Comparison of ENCODE assay signal across 8 cellular contexts in genomic region chr10:22340362-22341189, GRCh38. TPM values are rescaled to one million over a fixed set of nuclear protein-coding genes. Genes with fewer than 3 reads are reported as not detected.
A peak's percentile ranks its signal among the peaks of the same experiment; 100 is the strongest.
DNase-seq lines count a peak whose midpoint lies in the region; ATAC-seq, FAIRE-seq and TF ChIP-seq lines count a peak whose summit lies in the region.

No MANE protein-coding gene starts in this region.

- CTCF ChIA-PET in activated CD8-positive, alpha-beta T cell treated with anti-CD3 and anti-CD28 coated beads for 36 hours (lab: Charles Lee) = interaction anchor here (0.8 to 1.4 kb wide), 4 partner anchors 9 to 110 kb away, joined by 3 to 6 read pairs (median 3); no protein-coding TSS in a partner anchor
- CTCF ChIA-PET in endothelial cell of umbilical vein (lab: Charles Lee) = interaction anchor here (0.8 to 1.5 kb wide), 13 partner anchors 9 to 844 kb away, joined by 3 to 9 read pairs (median 4); partner anchors contain the start of gene COMMD3

- H3K4me3 ChIP-seq in endothelial cell of umbilical vein (replicated peaks in 1 of 3; ENCODE audit: insufficient read depth in 1 of 3, low read depth in 1 of 3, low read length in 3 of 3) (peak overlapping the region; percentile 78 to 81 (median 80)), suprapubic skin (peak overlapping the region; percentile 82)

- ATAC-seq in GM18505 (IDR thresholded peaks at IDR 0.05; ENCODE audit: unreplicated experiment) = peak; percentile 50
- peak; percentile 40 for ATAC-seq in HG02943 (IDR thresholded peaks at IDR 0.05; ENCODE audit: low read depth, unreplicated experiment)
- ATAC-seq in activated CD8-positive, alpha-beta T cell treated with anti-CD3 and anti-CD28 coated beads for 36 hours = peak; percentile 55

- H3K4me1 Mint-ChIP-seq in activated CD8-positive, alpha-beta T cell treated with anti-CD3 and anti-CD28 coated beads for 36 hours (ENCODE audit: low read depth) = peaks cover 26% of the 10 kb centered on the region

- peak overlapping the region; percentile 79 for H3K27ac Mint-ChIP-seq in activated CD8-positive, alpha-beta T cell treated with anti-CD3 and anti-CD28 coated beads for 36 hours

- peak overlapping the region; percentile 63 for H3K27ac ChIP-seq in endothelial cell of umbilical vein (ENCODE audit: insufficient read depth, low read depth, low read length)
- H3K27ac ChIP-seq in suprapubic skin = peak overlapping the region; percentile 91

- under 1% methylated on average over 41 of the region's 96 CpGs for WGBS in suprapubic skin

- H3K9me3 Mint-ChIP-seq in activated CD8-positive, alpha-beta T cell treated with anti-CD3 and anti-CD28 coated beads for 36 hours = peaks cover 4% of the 10 kb centered on the region

- BruUV-seq in endothelial cell of umbilical vein (replicated peaks; lab: Mats Ljungman, UMichigan) = TSS peak; percentile 72

- H3K4me2 ChIP-seq in endothelial cell of umbilical vein (ENCODE audit: insufficient read depth, low read length) = peak overlapping the region; percentile 93

- H3K36me3 ChIP-seq in endothelial cell of umbilical vein (ENCODE audit: control insufficient read depth in 2 of 2, extremely low read depth in 1 of 2, insufficient read depth in 2 of 2, low read length in 2 of 2) (no peaks in the 10 kb centered on the region), suprapubic skin (no peaks in the 10 kb centered on the region)

- TF ChIP-seq POLR2A in GM18505 (IDR thresholded peaks at IDR 0.05; ENCODE audit: borderline replicate concordance, extremely low read depth, insufficient read depth, insufficient read length) (peak; percentile 72), endothelial cell of umbilical vein (IDR thresholded peaks at IDR 0.05; ENCODE audit: low read depth, low read length) (peak; percentile 31), suprapubic skin (IDR thresholded peaks at IDR 0.05) (peak in 1 of 2 donors; percentile 52)

- H3K9me3 ChIP-seq in endothelial cell of umbilical vein (replicated peaks; ENCODE audit: control insufficient read depth, insufficient read depth, low read length) (no peaks in the 10 kb centered on the region), suprapubic skin (no peaks in the 10 kb centered on the region)

- dilution Hi-C loops in endothelial cell of umbilical vein (cut with MboI; ENCODE audit: extremely low pct_ligation_motif_present, low sequenced_read_pairs) = no loop called here

- peaks cover 66% of the 10 kb centered on the region for H3K27me3 Mint-ChIP-seq in activated CD8-positive, alpha-beta T cell treated with anti-CD3 and anti-CD28 coated beads for 36 hours

- intact Hi-C loops in activated CD8-positive, alpha-beta T cell treated with anti-CD3 and anti-CD28 coated beads for 36 hours (cut with micrococcal nuclease) = loop anchor here (10.0 kb wide), 1 partner anchor 644 kb away; no protein-coding TSS in a partner anchor
- intact Hi-C loops in endothelial cell of umbilical vein (cut with micrococcal nuclease) = loop anchor here (1.0 to 5.0 kb wide), 5 partner anchors 19 to 843 kb away; partner anchors contain the start of genes BMI1 and COMMD3

- H3K79me2 ChIP-seq in endothelial cell of umbilical vein (ENCODE audit: control insufficient read depth, insufficient read depth, low read length) = no peaks in the 10 kb centered on the region

- peaks cover 4% of the 10 kb centered on the region for H3K36me3 Mint-ChIP-seq in activated CD8-positive, alpha-beta T cell treated with anti-CD3 and anti-CD28 coated beads for 36 hours (ENCODE audit: low read depth)

- DNase-seq in AG09319 (ENCODE audit: extremely low read depth, low read depth) (peak; percentile 60), NCI-H2171 treated with DMSO at 0.1 percent for 48 hours (lab: John Stamatoyannopoulos, UW) (peak; percentile 75), endothelial cell of umbilical vein (ENCODE audit: low read depth, low spot score) (peak; percentile 53), mesenteric fat pad (ENCODE audit: low spot score) (peak; percentile 91), suprapubic skin (ENCODE audit: low spot score in 2 of 2) (peak; percentile 82 to 84)
- DNase-seq in activated CD8-positive, alpha-beta T cell treated with anti-CD3 and anti-CD28 coated beads for 36 hours = peak; percentile 65

- no peaks in the 10 kb centered on the region for H4K20me1 ChIP-seq in endothelial cell of umbilical vein (replicated peaks; ENCODE audit: control insufficient read depth, extremely low read depth, insufficient read depth, low read length)

- H3K27me3 ChIP-seq in endothelial cell of umbilical vein (ENCODE audit: control insufficient read depth in 2 of 2, insufficient read depth in 2 of 2, low read length in 2 of 2) (peaks cover 72 to 90% of the 10 kb centered on the region in 2 experiments), suprapubic skin (peaks cover 95% of the 10 kb centered on the region)

- H3K9ac ChIP-seq in endothelial cell of umbilical vein (replicated peaks; ENCODE audit: extremely low read depth, insufficient read depth, low read length) = peak overlapping the region; percentile 86

- H2AFZ ChIP-seq in endothelial cell of umbilical vein (ENCODE audit: low read depth, low read length) = peak overlapping the region; percentile 94

- no peak for FAIRE-seq in endothelial cell of umbilical vein (lab: Jason Lieb, UNC)

- peaks cover 13% of the 10 kb centered on the region for H3K4me1 ChIP-seq in endothelial cell of umbilical vein (ENCODE audit: control insufficient read depth, extremely low read depth, insufficient read depth, low read length)
- H3K4me1 ChIP-seq in suprapubic skin = peaks cover 37% of the 10 kb centered on the region

- TF ChIP-seq CTCF in AG09319 (IDR thresholded peaks at IDR 0.05; ENCODE audit: low read depth, low read length) (no peak), endothelial cell of umbilical vein (IDR thresholded peaks at IDR 0.05; ENCODE audit: extremely low read depth in 1 of 2, insufficient read depth in 1 of 2, low read depth in 1 of 2, low read length in 2 of 2) (no peak), suprapubic skin (IDR thresholded peaks at IDR 0.05) (no peak)
- no peak for TF ChIP-seq CTCF in activated CD8-positive, alpha-beta T cell treated with anti-CD3 and anti-CD28 coated beads for 36 hours (IDR thresholded peaks at IDR 0.05)

- POLR2A ChIA-PET in activated CD8-positive, alpha-beta T cell treated with anti-CD3 and anti-CD28 coated beads for 36 hours (lab: Charles Lee) = interaction anchor here (0.6 to 1.2 kb wide), 6 partner anchors 9 to 651 kb away, joined by 3 to 5 read pairs (median 3); partner anchors contain the start of gene COMMD3
- POLR2A ChIA-PET in endothelial cell of umbilical vein (lab: Charles Lee) = interaction anchor here (0.9 to 1.8 kb wide), 7 partner anchors 25 to 814 kb away, joined by 3 to 8 read pairs (median 4); partner anchors contain the start of gene COMMD3

- no peaks in the 10 kb centered on the region for H3K9me1 ChIP-seq in endothelial cell of umbilical vein (replicated peaks; ENCODE audit: control insufficient read depth, extremely low read depth, insufficient read depth, low read length)

- TF ChIP-seq EP300 in suprapubic skin (IDR thresholded peaks at IDR 0.05) = no peak

- peak overlapping the region; percentile 76 for H3K4me3 Mint-ChIP-seq in activated CD8-positive, alpha-beta T cell treated with anti-CD3 and anti-CD28 coated beads for 36 hours

TF ChIP-seq in endothelial cell of umbilical vein, 7 proteins besides CTCF, POLR2A, EP300 and RAD21 (continues in another document):
- peak; percentile 44 for TF ChIP-seq POLR2AphosphoS5 (IDR thresholded peaks at IDR 0.05; ENCODE audit: insufficient read depth, low read depth, low read length)
- TF ChIP-seq FOS (IDR thresholded peaks at IDR 0.05; ENCODE audit: borderline replicate concordance, insufficient read depth, low read length) = no peak

RNA-seq across cellular contexts. Expression of gene SPAG6, which starts 4.7 kb away (rescaled TPM):
- total RNA-seq in activated CD8-positive, alpha-beta T cell treated with anti-CD3 and anti-CD28 coated beads for 36 hours = not detected
- total RNA-seq in endothelial cell of umbilical vein = not detected in 2 replicates
- polyA plus RNA-seq in endothelial cell of umbilical vein = not detected in 2 replicates
- polyA plus RNA-seq in endothelial cell of umbilical vein (2011; cell fraction: cytosol; rRNA removed) = not detected in 2 replicates
- not detected in 2 replicates for polyA plus RNA-seq in endothelial cell of umbilical vein (2011; cell fraction: nucleus; rRNA removed)
- 0.09 TPM in 1 of 2 replicates, not detected in the other for polyA plus RNA-seq in endothelial cell of umbilical vein (2012)
- polyA minus RNA-seq in endothelial cell of umbilical vein = not detected in 2 replicates
- not detected for polyA minus RNA-seq in endothelial cell of umbilical vein (2011; cell fraction: cytosol; rRNA and poly(A)+ RNA removed)
- not detected in 2 replicates for polyA minus RNA-seq in endothelial cell of umbilical vein (2011; cell fraction: nucleus; rRNA and poly(A)+ RNA removed)
- 0.51 TPM for total RNA-seq in mesenteric fat pad
- total RNA-seq in suprapubic skin = 1 to 10 TPM in 1 of 4 donors, under 1 TPM in 2, not detected in 1; 0.34 to 1.1 (median 0.72) TPM

RNA-seq across cellular contexts. Expression of gene BMI1, which starts 19.7 kb away (rescaled TPM):
- 10 to 100 TPM; 38.7 to 41.4 TPM for total RNA-seq in activated CD8-positive, alpha-beta T cell treated with anti-CD3 and anti-CD28 coated beads for 36 hours
- total RNA-seq in endothelial cell of umbilical vein = 21.0 and 25.1 TPM in 2 replicates
- 12.0 and 13.0 TPM in 2 replicates for polyA plus RNA-seq in endothelial cell of umbilical vein
- polyA plus RNA-seq in endothelial cell of umbilical vein (2011; cell fraction: cytosol; rRNA removed) = 17.1 and 17.5 TPM in 2 replicates
- polyA plus RNA-seq in endothelial cell of umbilical vein (2011; cell fraction: nucleus; rRNA removed) = 31.3 and 34.0 TPM in 2 replicates
- polyA plus RNA-seq in endothelial cell of umbilical vein (2012) = 34.3 and 45.3 TPM in 2 replicates
- 53.9 and 91.8 TPM in 2 replicates for polyA minus RNA-seq in endothelial cell of umbilical vein
- 21.7 TPM for polyA minus RNA-seq in endothelial cell of umbilical vein (2011; cell fraction: cytosol; rRNA and poly(A)+ RNA removed)
- 11.4 and 17.4 TPM in 2 replicates for polyA minus RNA-seq in endothelial cell of umbilical vein (2011; cell fraction: nucleus; rRNA and poly(A)+ RNA removed)
- 58.1 TPM for total RNA-seq in mesenteric fat pad
- 10 to 100 TPM; 24.4 to 55.3 (median 38.5) TPM for total RNA-seq in suprapubic skin

RNA-seq across cellular contexts. Expression of gene COMMD3, which starts 24.4 kb away (rescaled TPM):
- total RNA-seq in activated CD8-positive, alpha-beta T cell treated with anti-CD3 and anti-CD28 coated beads for 36 hours = 10 to 100 TPM; 64.7 to 68.7 TPM
- total RNA-seq in endothelial cell of umbilical vein (48.9 and 49.8 TPM in 2 replicates), mesenteric fat pad (46.8 TPM), suprapubic skin (10 to 100 TPM; 32.9 to 46.7 (median 37.1) TPM)
- 21.0 and 22.5 TPM in 2 replicates for polyA plus RNA-seq in endothelial cell of umbilical vein
- 33.2 and 40.0 TPM in 2 replicates for polyA plus RNA-seq in endothelial cell of umbilical vein (2011; cell fraction: cytosol; rRNA removed)
- 39.6 and 58.7 TPM in 2 replicates for polyA plus RNA-seq in endothelial cell of umbilical vein (2011; cell fraction: nucleus; rRNA removed)
- 36.5 and 60.6 TPM in 2 replicates for polyA plus RNA-seq in endothelial cell of umbilical vein (2012)
- 6.3 and 10.6 TPM in 2 replicates for polyA minus RNA-seq in endothelial cell of umbilical vein
- 3.5 TPM for polyA minus RNA-seq in endothelial cell of umbilical vein (2011; cell fraction: cytosol; rRNA and poly(A)+ RNA removed)
- 12.6 and 15.6 TPM in 2 replicates for polyA minus RNA-seq in endothelial cell of umbilical vein (2011; cell fraction: nucleus; rRNA and poly(A)+ RNA removed)

Comparison
In these comparisons a context has a peak if more than half of its experiments do, and no peak if none do; other contexts are left out.
1. Peak in every context shown above with its lines: DNase-seq, ATAC-seq, H3K4me3 ChIP-seq and H3K27ac ChIP-seq.